In the genomic region with DNA sequence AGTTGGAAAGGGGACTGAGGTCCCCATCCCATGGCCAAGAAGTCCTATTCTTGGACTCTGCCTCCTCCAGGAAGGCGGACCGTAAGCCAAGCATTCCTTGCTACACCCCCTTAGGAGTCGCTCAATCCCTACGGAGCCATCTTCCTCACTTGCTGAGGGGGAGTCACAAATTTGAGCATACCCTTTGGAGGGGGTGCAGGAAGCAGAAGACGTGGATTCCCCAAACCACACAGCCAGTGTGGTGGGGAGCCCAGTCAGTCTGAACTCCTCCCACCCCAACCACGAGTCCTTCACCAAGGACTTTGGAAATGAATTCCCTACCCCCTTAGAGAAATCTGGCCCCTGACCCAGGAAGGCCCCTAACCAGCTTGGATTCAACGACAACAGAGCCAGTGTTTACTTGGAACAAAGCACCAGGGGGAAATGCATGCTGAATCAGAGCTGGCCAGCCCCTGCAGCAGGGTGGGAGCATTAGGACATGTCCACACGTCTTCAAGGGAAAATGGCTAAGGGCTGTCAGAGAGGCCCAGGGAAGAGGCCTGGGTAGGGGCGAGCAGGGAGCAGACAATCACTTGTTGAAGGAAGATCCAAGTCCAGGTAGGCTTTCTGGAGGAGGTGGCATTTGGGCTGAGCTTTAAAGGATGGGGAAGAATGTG, we compare ENCODE assay signal across 17 cellular contexts. TPM values are rescaled to one million over a fixed set of nuclear protein-coding genes. Genes with fewer than 3 reads are reported as not detected.
DNase-seq lines count a peak whose midpoint lies in the region; ATAC-seq and TF ChIP-seq lines count a peak whose summit lies in the region.
"Had no signal": no experiment of that assay in that cellular context is flagged by ENCODE, and none has a peak within 500 bp of the region (broad histone marks: within the 10 kb centered on the region; RNA-seq: fewer than 3 reads in every experiment).

No MANE protein-coding gene starts in this region.

- H3K27me3 Mint-ChIP-seq in activated T-cell treated with anti-CD3 and anti-CD28 coated beads, Interleukin-2, amount 50 U/mL, for 24 hours = peaks cover 15% of the 10 kb centered on the region
- peaks cover 15% of the 10 kb centered on the region for H3K27me3 Mint-ChIP-seq in activated T-cell treated with anti-CD3 and anti-CD28 coated beads, Interleukin-2, amount 50 U/mL, for 4 hours (ENCODE audit: low read depth)

- intact Hi-C loops in vagina (cut with DNase I) = loop anchor here (5.0 kb wide), 1 partner anchor 46 kb away; no protein-coding TSS in a partner anchor
- intact Hi-C loops in A673 (cut with micrococcal nuclease; ENCODE audit: unreplicated experiment) = no loop called here

- no peak for TF ChIP-seq POLR2A in vagina (IDR thresholded peaks at IDR 0.05)

- H3K27me3 ChIP-seq in vagina = no peaks in the 10 kb centered on the region
- H3K27me3 ChIP-seq in A673 (replicated peaks; ENCODE audit: insufficient read depth, low read depth, low read length, poor library complexity) = no peaks in the 10 kb centered on the region

- peak overlapping the region in 1 of 2 donors; percentile 43 for H3K27ac ChIP-seq in coronary artery
- H3K27ac ChIP-seq in mesodermal cell (ENCODE audit: low read depth, low read length, severe bottlenecking) = peak overlapping the region; percentile 60
- peak overlapping the region; percentile 93 for H3K27ac ChIP-seq in vagina
- H3K27ac ChIP-seq in A673 (ENCODE audit: low read depth, low read length, poor library complexity, severe bottlenecking) = no peak overlapping the region
- H3K27ac ChIP-seq: prostate gland had no signal

- H3K4me1 ChIP-seq in mesodermal cell (ENCODE audit: control insufficient read depth, insufficient read depth, low read length, poor library complexity, severe bottlenecking) (peaks cover 81% of the 10 kb centered on the region), vagina (peaks cover 87% of the 10 kb centered on the region), A673 (ENCODE audit: insufficient read depth, low read length, poor library complexity, severe bottlenecking) (peaks cover 10% of the 10 kb centered on the region)

- no peaks in the 10 kb centered on the region for H3K9me3 ChIP-seq in mesodermal cell (ENCODE audit: control insufficient read depth, low read length)
- H3K9me3 ChIP-seq in vagina = no peaks in the 10 kb centered on the region
- no peaks in the 10 kb centered on the region for H3K9me3 ChIP-seq in A673 (ENCODE audit: low read depth, low read length, poor library complexity, severe bottlenecking)
- H3K9me3 ChIP-seq: prostate gland had no signal

- TF ChIP-seq CTCF in coronary artery (IDR thresholded peaks at IDR 0.05) = no peak
- no peak for TF ChIP-seq CTCF in vagina (IDR thresholded peaks at IDR 0.05)
- TF ChIP-seq CTCF in A673 (conservative IDR thresholded peaks at IDR 0.05; ENCODE audit: low read depth, low read length) = no peak

- CTCF ChIA-PET in A673 (lab: Charles Lee) = interaction anchor here (2.5 kb wide), 1 partner anchor 69 kb away, joined by 21 read pairs; no protein-coding TSS in a partner anchor

- no peak overlapping the region for H3K4me3 ChIP-seq in coronary artery
- no peak overlapping the region for H3K4me3 ChIP-seq in mesodermal cell (ENCODE audit: extremely low read depth, insufficient read depth, low read length, poor library complexity, severe bottlenecking)
- no peak overlapping the region for H3K4me3 ChIP-seq in vagina
- no peak overlapping the region for H3K4me3 ChIP-seq in A673 (ENCODE audit: low read depth, low read length, poor library complexity, severe bottlenecking)
- H3K4me3 ChIP-seq: prostate gland had no signal

- no TSS peak for BruUV-seq in A673 (replicated peaks; lab: Mats Ljungman, UMichigan)

- H3K27ac Mint-ChIP-seq in activated T-cell treated with anti-CD3 and anti-CD28 coated beads, Interleukin-2, amount 50 U/mL, for 24 hours = no peak overlapping the region
- H3K27ac Mint-ChIP-seq: activated naive CD4-positive, alpha-beta T cell treated with anti-CD3 and anti-CD28 coated beads, Interleukin-2, amount 50 U/mL, for 24 hours had no signal

- H3K36me3 Mint-ChIP-seq in activated T-cell treated with anti-CD3 and anti-CD28 coated beads, Interleukin-2, amount 50 U/mL, for 24 hours (ENCODE audit: low read depth) = no peaks in the 10 kb centered on the region
- no peaks in the 10 kb centered on the region for H3K36me3 Mint-ChIP-seq in activated T-cell treated with anti-CD3 and anti-CD28 coated beads, Interleukin-2, amount 50 U/mL, for 4 hours (ENCODE audit: insufficient read depth)
- H3K36me3 Mint-ChIP-seq: activated naive CD4-positive, alpha-beta T cell treated with anti-CD3 and anti-CD28 coated beads, Interleukin-2, amount 50 U/mL, for 24 hours had no signal

- WGBS in mesodermal cell (ENCODE audit: insufficient coverage in 2 of 2), 2 experiments = 57 to 69% methylated on average over 3 to 5 of the region's 9 CpGs

- H3K4me1 Mint-ChIP-seq in activated T-cell treated with anti-CD3 and anti-CD28 coated beads, Interleukin-2, amount 50 U/mL, for 24 hours (ENCODE audit: low read depth) = peaks cover 5% of the 10 kb centered on the region
- H3K4me1 Mint-ChIP-seq in activated T-cell treated with anti-CD3 and anti-CD28 coated beads, Interleukin-2, amount 50 U/mL, for 4 hours (ENCODE audit: low read depth) = peaks cover 5% of the 10 kb centered on the region

- no peak for ATAC-seq in activated T-cell treated with anti-CD3 and anti-CD28 coated beads, Interleukin-2, amount 50 U/mL, for 4 hours

- peak; percentile 12 for DNase-seq in activated T-cell treated with anti-CD3 and anti-CD28 coated beads, Interleukin-2, amount 50 U/mL, for 24 hours
- DNase-seq in activated T-cell treated with anti-CD3 and anti-CD28 coated beads, Interleukin-2, amount 50 U/mL, for 4 hours = no peak
- DNase-seq in coronary artery (ENCODE audit: low spot score) (peak; percentile 71), vagina (ENCODE audit: extremely low spot score in 2 of 2) (peak in 1 of 2 donors; percentile 86), NCI-H2227 treated with DMSO at 0.1 percent for 48 hours (lab: John Stamatoyannopoulos, UW) (no peak), RPMI8226 (no peak), A673 (ENCODE audit: low spot score) (no peak)
- DNase-seq: caudate nucleus; GDM1; Kasumi-1; NCI-H1436; NCI-H446; stimulated activated CD4-positive, alpha-beta T cell treated with anti-CD3 and anti-CD28 coated beads, Interleukin-15, amount 100 ng/mL, for 24 hours had no signal

- no peaks in the 10 kb centered on the region for H3K36me3 ChIP-seq in mesodermal cell (ENCODE audit: control insufficient read depth, insufficient read depth, low read length)
- no peaks in the 10 kb centered on the region for H3K36me3 ChIP-seq in vagina
- H3K36me3 ChIP-seq in A673 (ENCODE audit: insufficient read depth, low read length, poor library complexity, severe bottlenecking) = no peaks in the 10 kb centered on the region
- H3K36me3 ChIP-seq: prostate gland had no signal

- POLR2A ChIA-PET in A673 (lab: Charles Lee; ENCODE audit: low non-redundant PET) = no interaction called here

- H3K4me3 Mint-ChIP-seq in activated T-cell treated with anti-CD3 and anti-CD28 coated beads, Interleukin-2, amount 50 U/mL, for 24 hours = no peak overlapping the region
- H3K4me3 Mint-ChIP-seq in activated T-cell treated with anti-CD3 and anti-CD28 coated beads, Interleukin-2, amount 50 U/mL, for 4 hours = no peak overlapping the region
- H3K4me3 Mint-ChIP-seq: activated naive CD4-positive, alpha-beta T cell treated with anti-CD3 and anti-CD28 coated beads, Interleukin-2, amount 50 U/mL, for 24 hours had no signal

- no peaks in the 10 kb centered on the region for H3K9me3 Mint-ChIP-seq in activated T-cell treated with anti-CD3 and anti-CD28 coated beads, Interleukin-2, amount 50 U/mL, for 24 hours
- H3K9me3 Mint-ChIP-seq in activated T-cell treated with anti-CD3 and anti-CD28 coated beads, Interleukin-2, amount 50 U/mL, for 4 hours = no peaks in the 10 kb centered on the region
- H3K9me3 Mint-ChIP-seq: activated naive CD4-positive, alpha-beta T cell treated with anti-CD3 and anti-CD28 coated beads, Interleukin-2, amount 50 U/mL, for 24 hours had no signal

RNA-seq across cellular contexts. Expression of a gene that starts 5.5 kb away (rescaled TPM):
- not detected for total RNA-seq in activated T-cell treated with anti-CD3 and anti-CD28 coated beads, Interleukin-2, amount 50 U/mL, for 4 hours
- 10.9 TPM for polyA plus RNA-seq in mesodermal cell (2013, experiment 1 of 2)
- polyA plus RNA-seq in mesodermal cell (2013, experiment 2 of 2) = 6.7 TPM
- total RNA-seq in vagina (0.74 TPM), A673 (2021) (0.19 TPM in 1 of 2 replicates, not detected in the other)
- total RNA-seq: subcutaneous adipose tissue had no signal

Comparison
In these comparisons a context has a peak if more than half of its experiments do, and no peak if none do; other contexts are left out.
1. DNase-seq: peak in activated T-cell treated with anti-CD3 and anti-CD28 coated beads, Interleukin-2, amount 50 U/mL, for 24 hours (single experiment) and coronary artery (single experiment); none in activated T-cell treated with anti-CD3 and anti-CD28 coated beads, Interleukin-2, amount 50 U/mL, for 4 hours (single experiment), NCI-H2227 treated with DMSO at 0.1 percent for 48 hours (single experiment), RPMI8226 (single experiment) and A673 (single experiment).